Comparison of ENCODE assay signal across 24 cellular contexts in genomic region chr12:125470838-125471775, GRCh38.
DNase-seq lines count a peak whose midpoint lies in the region; ATAC-seq, FAIRE-seq and TF ChIP-seq lines count a peak whose summit lies in the region.
"Had no signal": no experiment of that assay in that cellular context is flagged by ENCODE, and none has a peak within 500 bp of the region (broad histone marks: within the 10 kb centered on the region; RNA-seq: fewer than 3 reads in every experiment).

No MANE protein-coding gene starts in this region.

- DNase-seq in H1 (ENCODE audit: low read depth in 1 of 2, low spot score in 2 of 2) (no peak), transverse colon (peak; percentile 26), GM19239 (ENCODE audit: insufficient read length, low spot score) (no peak)
- DNase-seq: activated CD4-positive, alpha-beta T cell treated with anti-CD3 and anti-CD28 coated beads for 4 hours; activated naive CD8-positive, alpha-beta T cell treated with anti-CD3 and anti-CD28 coated beads for 36 hours; brain microvascular endothelial cell; CD8-positive, alpha-beta T cell; DMS79 treated with DMSO at 0.1 percent for 48 hours; Kasumi-1; NCI-H1105; NCI-H2107; NCI-H524; pancreas; right lobe of liver; stimulated activated naive CD8-positive, alpha-beta T cell treated with anti-CD3 and anti-CD28 coated beads, Interleukin-15, Interleukin-2, amounts not matched to agents 100 U/mL and 50 U/mL, for 24 hours; trophoblast cell had no signal

- H2BK12ac ChIP-seq in H1 (ENCODE audit: low read depth, low read length) = no peak overlapping the region

- intact Hi-C loops in transverse colon (cut with DNase I; ENCODE audit: low total_unique reads) = no loop called here

- no peak overlapping the region for H2AK5ac ChIP-seq in H1 (ENCODE audit: low read depth, low read length)

- H3K4me1 ChIP-seq in H1 (replicated peaks in 1 of 4; ENCODE audit: control insufficient read depth in 3 of 4, insufficient read depth in 4 of 4, low read length in 3 of 4) (no peaks in the 10 kb centered on the region; a peak in 1 of 7 replicates), transverse colon (peaks cover 0 to 5% (median 2%) of the 10 kb centered on the region in 4 donors)
- H3K4me1 ChIP-seq: pancreas, right lobe of liver had no signal

- POLR2A ChIA-PET in H1 (lab: Charles Lee; ENCODE audit: partially characterized antibody) = no interaction called here

- TF ChIP-seq RAD21 in H1 (IDR thresholded peaks at IDR 0.05 in 1 of 2, conservative IDR thresholded peaks at IDR 0.05 in 1 of 2; ENCODE audit: low read depth in 2 of 2, low read length in 2 of 2) = no peak

- no peak overlapping the region for H3K23ac ChIP-seq in H1 (ENCODE audit: insufficient read length)

- no peak overlapping the region for H2AFZ ChIP-seq in H1 (ENCODE audit: low read length)

- H3K9ac ChIP-seq in H1 (replicated peaks in 1 of 4; ENCODE audit: extremely low read depth in 1 of 4, low read depth in 3 of 4, low read length in 3 of 4) = no peak overlapping the region

- H3K4ac ChIP-seq in H1 (replicated peaks; ENCODE audit: insufficient read length, low read depth, low read length) = no peak overlapping the region

- no peak overlapping the region for H2BK120ac ChIP-seq in H1 (replicated peaks; ENCODE audit: low read depth, low read length)

- in situ Hi-C loops in transverse colon (cut with MboI; ENCODE audit: low pct_ligation_motif_present in 1 of 4, low pct_unique_long_range_greater_than_20kb in 1 of 4, low sequenced_read_pairs in 3 of 4) = no loop called here

- 84% methylated on average over 13 of the region's 15 CpGs; no CpG with 5 or more reads in 1 of the 2 experiments for WGBS in H1 (ENCODE audit: extremely low coverage in 1 of 2, insufficient coverage in 1 of 2, insufficient read length in 1 of 2, insufficient replicate concordance in 2 of 2, low coverage in 1 of 2, low lambda C conversion rate in 2 of 2, missing lambda C conversion rate in 1 of 2), 2 experiments
- 59% methylated on average over 15 of the region's 15 CpGs; no CpG with 5 or more reads in 1 of the 2 donors for WGBS in transverse colon (ENCODE audit: low coverage in 1 of 2), 2 donors

- H3K18ac ChIP-seq in H1 (ENCODE audit: extremely low read depth, low read length) = no peak overlapping the region

- H3K14ac ChIP-seq in H1 (ENCODE audit: insufficient read length) = no peak overlapping the region

- peak overlapping the region; percentile 70 for H4K8ac ChIP-seq in H1 (ENCODE audit: extremely low read depth, insufficient read depth, low read length)

- H4K91ac ChIP-seq in H1 (replicated peaks; ENCODE audit: insufficient read length, low read length) = no peak overlapping the region

- H3K27ac ChIP-seq in H1 (ENCODE audit: low read depth, low read length) (no peak overlapping the region), transverse colon (no peak overlapping the region)
- H3K27ac ChIP-seq: brain microvascular endothelial cell, pancreas, right lobe of liver had no signal

- H3K79me1 ChIP-seq in H1 (ENCODE audit: low read depth, low read length) = peaks cover 3% of the 10 kb centered on the region; the same call in 1 of the 2 replicates

- ATAC-seq in GM18861 (IDR thresholded peaks at IDR 0.05; ENCODE audit: unreplicated experiment) = peak; percentile 57
- ATAC-seq in HG02885 (IDR thresholded peaks at IDR 0.05; ENCODE audit: poor library complexity, unreplicated experiment) = peak; percentile 38
- no peak for ATAC-seq in GM21528 (IDR thresholded peaks at IDR 0.05; ENCODE audit: low FRiP score, unreplicated experiment)
- no peak for ATAC-seq in GM18502 (IDR thresholded peaks at IDR 0.05; ENCODE audit: poor library complexity, unreplicated experiment)
- no peak for ATAC-seq in GM18519 (IDR thresholded peaks at IDR 0.05; ENCODE audit: low FRiP score, unreplicated experiment)
- ATAC-seq: activated T-helper 17 cell treated with anti-CD3 and anti-CD28 coated beads, Interleukin-2, amount 50 U/mL, for 72 hours; CD8-positive, alpha-beta T cell; pancreas; right lobe of liver; stimulated activated naive CD8-positive, alpha-beta T cell treated with anti-CD3 and anti-CD28 coated beads, Interleukin-15, Interleukin-2, amounts not matched to agents 100 U/mL and 50 U/mL, for 24 hours had no signal

- TF ChIP-seq POLR2A in H1 (IDR thresholded peaks at IDR 0.05; ENCODE audit: control extremely low read depth in 1 of 2, low read depth in 2 of 2, low read length in 2 of 2) = no peak
- no peak for TF ChIP-seq POLR2A in transverse colon (IDR thresholded peaks at IDR 0.05)

- TF ChIP-seq EP300 in H1 (IDR thresholded peaks at IDR 0.05; ENCODE audit: borderline replicate concordance in 1 of 2, low read depth in 2 of 2, low read length in 2 of 2) = no peak
- no peak for TF ChIP-seq EP300 in transverse colon (IDR thresholded peaks at IDR 0.05; ENCODE audit: low read depth)

- H3K4me2 ChIP-seq in H1 (ENCODE audit: insufficient read depth in 1 of 2, low read depth in 2 of 2, low read length in 2 of 2) = no peak overlapping the region

- H3K9me3 ChIP-seq in H1 (ENCODE audit: insufficient read depth in 2 of 2, low read depth in 1 of 2, low read length in 1 of 2) = no peaks in the 10 kb centered on the region
- H3K9me3 ChIP-seq in transverse colon = no peaks in the 10 kb centered on the region
- H3K9me3 ChIP-seq: pancreas, right lobe of liver had no signal

- H2BK15ac ChIP-seq in H1 (ENCODE audit: low read length) = no peak overlapping the region

- no peak overlapping the region for H2BK5ac ChIP-seq in H1 (ENCODE audit: low read depth, low read length)

- no peak overlapping the region for H3K56ac ChIP-seq in H1 (replicated peaks; ENCODE audit: insufficient read length, low read depth, low read length)

- peaks cover 0 to 22% of the 10 kb centered on the region in 2 experiments; a peak in 1 of 4 replicates for H3K79me2 ChIP-seq in H1 (ENCODE audit: control insufficient read depth in 1 of 2, insufficient read depth in 2 of 2, low read length in 2 of 2)

- H3K36me3 ChIP-seq in H1 (ENCODE audit: control insufficient read depth in 2 of 4, insufficient read depth in 4 of 4, low read length in 3 of 4) = no peaks in the 10 kb centered on the region
- no peaks in the 10 kb centered on the region for H3K36me3 ChIP-seq in transverse colon
- H3K36me3 ChIP-seq: brain microvascular endothelial cell, pancreas, right lobe of liver had no signal

- CTCF ChIA-PET in H1 (lab: Charles Lee; ENCODE audit: partially characterized antibody) = interaction anchor here (0.9 to 2.1 kb wide), 3 partner anchors 13 to 60 kb away, joined by 3 to 6 read pairs (median 6); no protein-coding TSS in a partner anchor

- no peak overlapping the region for H2BK20ac ChIP-seq in H1 (ENCODE audit: low read length)

- H3K4me3 ChIP-seq in H1 (ENCODE audit: extremely low read depth in 1 of 4, insufficient read depth in 2 of 4, low read depth in 3 of 4, low read length in 4 of 4) = no peak overlapping the region
- H3K4me3 ChIP-seq in transverse colon = no peak overlapping the region
- H3K4me3 ChIP-seq: pancreas, right lobe of liver had no signal

- FAIRE-seq in H1 (lab: Jason Lieb, UNC) = no peak
- FAIRE-seq in GM19239 (lab: Jason Lieb, UNC) = no peak
- FAIRE-seq: colon, H54, pancreas had no signal

- TF ChIP-seq CTCF in H1 (IDR thresholded peaks at IDR 0.05; ENCODE audit: control extremely low read depth in 1 of 3, insufficient read depth in 1 of 3, low read depth in 1 of 3, low read length in 3 of 3) (no peak), transverse colon (IDR thresholded peaks at IDR 0.05) (no peak)

- no peaks in the 10 kb centered on the region for H3K27me3 ChIP-seq in H1 (replicated peaks in 1 of 4; ENCODE audit: control insufficient read depth in 3 of 4, extremely low read depth in 1 of 4, insufficient read depth in 3 of 4, low read length in 3 of 4)
- no peaks in the 10 kb centered on the region for H3K27me3 ChIP-seq in transverse colon
- H3K27me3 ChIP-seq: brain microvascular endothelial cell, pancreas, right lobe of liver had no signal

- no peaks in the 10 kb centered on the region for H3K23me2 ChIP-seq in H1 (ENCODE audit: low read depth, low read length)

- peaks cover 0 to 1% of the 10 kb centered on the region in 2 experiments for H4K20me1 ChIP-seq in H1 (replicated peaks in 1 of 2; ENCODE audit: control insufficient read depth in 1 of 2, insufficient read depth in 2 of 2, low read length in 2 of 2)

- no peak overlapping the region for H4K5ac ChIP-seq in H1 (ENCODE audit: insufficient read length, low read depth, low read length)

TF ChIP-seq in H1, 55 proteins besides CTCF, POLR2A, EP300 and RAD21 (continues in another document):
- TF ChIP-seq, protein P1, sequence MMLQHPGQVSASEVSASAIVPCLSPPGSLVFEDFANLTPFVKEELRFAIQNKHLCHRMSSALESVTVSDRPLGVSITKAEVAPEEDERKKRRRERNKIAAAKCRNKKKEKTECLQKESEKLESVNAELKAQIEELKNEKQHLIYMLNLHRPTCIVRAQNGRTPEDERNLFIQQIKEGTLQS (IDR thresholded peaks at IDR 0.05; ENCODE audit: insufficient read depth, low read depth, low read length) = no peak
- no peak for TF ChIP-seq SIRT6 (IDR thresholded peaks at IDR 0.05; ENCODE audit: low read length)
- no peak for TF ChIP-seq SP1 (IDR thresholded peaks at IDR 0.05; ENCODE audit: low read depth, low read length)
- no peak for TF ChIP-seq HDAC6 (IDR thresholded peaks at IDR 0.05; ENCODE audit: low read depth, low read length)
- no peak for TF ChIP-seq TCF12 (IDR thresholded peaks at IDR 0.05; ENCODE audit: low read depth, low read length)
- no peak for TF ChIP-seq PHF8 (conservative IDR thresholded peaks at IDR 0.05; ENCODE audit: low read depth, low read length)
- TF ChIP-seq RXRA (IDR thresholded peaks at IDR 0.05; ENCODE audit: insufficient read depth, low read depth, low read length) = no peak
- TF ChIP-seq NRF1 (IDR thresholded peaks at IDR 0.05; ENCODE audit: low read depth, low read length) = no peak
- TF ChIP-seq RBBP5 (IDR thresholded peaks at IDR 0.05; ENCODE audit: borderline replicate concordance, low read depth, low read length) = no peak
- TF ChIP-seq MAFK (IDR thresholded peaks at IDR 0.05; ENCODE audit: low read depth, low read length) = no peak
- no peak for TF ChIP-seq CHD1 (IDR thresholded peaks at IDR 0.05; ENCODE audit: low read depth, low read length)
- no peak for TF ChIP-seq SAP30 (IDR thresholded peaks at IDR 0.05; ENCODE audit: insufficient read depth, insufficient replicate concordance, low read length)
- TF ChIP-seq, protein P2, sequence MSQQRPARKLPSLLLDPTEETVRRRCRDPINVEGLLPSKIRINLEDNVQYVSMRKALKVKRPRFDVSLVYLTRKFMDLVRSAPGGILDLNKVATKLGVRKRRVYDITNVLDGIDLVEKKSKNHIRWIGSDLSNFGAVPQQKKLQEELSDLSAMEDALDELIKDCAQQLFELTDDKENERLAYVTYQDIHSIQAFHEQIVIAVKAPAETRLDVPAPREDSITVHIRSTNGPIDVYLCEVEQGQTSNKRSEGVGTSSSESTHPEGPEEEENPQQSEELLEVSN (IDR thresholded peaks at IDR 0.05) = no peak
- TF ChIP-seq POU5F1 (IDR thresholded peaks at IDR 0.05; ENCODE audit: low read depth, low read length) = no peak
- TF ChIP-seq KDM5A (IDR thresholded peaks at IDR 0.05; ENCODE audit: low read length) = no peak
- no peak for TF ChIP-seq CTBP2 (IDR thresholded peaks at IDR 0.05; ENCODE audit: borderline replicate concordance, insufficient read depth, insufficient read length, low read length)

Comparison
In these comparisons a context has a peak if more than half of its experiments do, and no peak if none do; other contexts are left out.
1. ATAC-seq: peak in GM18861 (single experiment) and HG02885 (single experiment); none in GM21528 (single experiment), GM18502 (single experiment) and GM18519 (single experiment).